In genomic region chr18:9476949-9477348, GRCh38 we compare ENCODE assay signal across 7 cellular contexts. TPM values are rescaled to one million over a fixed set of nuclear protein-coding genes. Genes with fewer than 3 reads are reported as not detected.
DNase-seq lines count a peak whose midpoint lies in the region; ATAC-seq and TF ChIP-seq lines count a peak whose summit lies in the region.
"Not testable (repeated sequence)": the region's sequence is repeated elsewhere in the genome, so short reads cannot be mapped to it uniquely, and the experiment has no call there.

No MANE protein-coding gene starts in this region.

- not testable (repeated sequence) for H3K9me3 ChIP-seq in Caco-2; mesenchymal stem cell (ENCODE audit: control insufficient read depth, low read length); psoas muscle

- H3K9me3 Mint-ChIP-seq in Caco-2 (ENCODE audit: unreplicated experiment); T-helper 2 cell treated with Interferon-gamma antibody and Interleukin-4, amounts not matched to agents 5 μg/mL and 100 μg/mL, for 36 hours; activated naive CD8-positive, alpha-beta T cell treated with anti-CD3 and anti-CD28 coated beads for 36 hours: not testable (repeated sequence)

- H3K27ac ChIP-seq in KMS-11: peak overlapping the region; percentile 59; the same call in 1 of the 2 replicates
- H3K27ac ChIP-seq in epithelial cell of prostate: peak overlapping the region; percentile 95
- not testable (repeated sequence) for H3K27ac ChIP-seq in mesenchymal stem cell (ENCODE audit: low read length, poor library complexity, severe bottlenecking)
- peak overlapping the region; percentile 87 for H3K27ac ChIP-seq in psoas muscle

- H3K9ac ChIP-seq in KMS-11 (peak overlapping the region; percentile 64; the same call in 1 of the 2 replicates), mesenchymal stem cell (ENCODE audit: low read length) (peak overlapping the region; percentile 96)

- not testable (repeated sequence) for H4K91ac ChIP-seq in mesenchymal stem cell (ENCODE audit: low read length)

- not testable (repeated sequence) for H3K27me3 Mint-ChIP-seq in Caco-2 (ENCODE audit: insufficient read depth, unreplicated experiment); activated naive CD8-positive, alpha-beta T cell treated with anti-CD3 and anti-CD28 coated beads for 36 hours
- peaks cover 14% of the 10 kb centered on the region for H3K27me3 Mint-ChIP-seq in T-helper 2 cell treated with Interferon-gamma antibody and Interleukin-4, amounts not matched to agents 5 μg/mL and 100 μg/mL, for 36 hours (ENCODE audit: low read depth)

- TSS peak; percentile 37 for BruUV-seq in Caco-2 (replicated peaks; lab: Mats Ljungman, UMichigan)

- intact Hi-C loops in Caco-2 (cut with micrococcal nuclease; ENCODE audit: unreplicated experiment): not testable (repeated sequence)
- intact Hi-C loops in psoas muscle (cut with DNase I): loop anchor here in 1 of 2 donors (5.0 kb wide), 2 partner anchors 35 to 140 kb away; no protein-coding TSS in a partner anchor

- H2BK15ac ChIP-seq in mesenchymal stem cell (ENCODE audit: low read depth, poor library complexity, severe bottlenecking): not testable (repeated sequence)

- H3K4me1 ChIP-seq in Caco-2: peaks cover 25% of the 10 kb centered on the region
- H3K4me1 ChIP-seq in KMS-11 (ENCODE audit: low read depth, poor library complexity, severe bottlenecking): peaks cover 12% of the 10 kb centered on the region
- peaks cover 11% of the 10 kb centered on the region for H3K4me1 ChIP-seq in mesenchymal stem cell (ENCODE audit: control insufficient read depth, insufficient read depth, low read depth, low read length)
- H3K4me1 ChIP-seq in psoas muscle: not testable (repeated sequence)

- H3K27me3 ChIP-seq in Caco-2 (replicated peaks; ENCODE audit: control insufficient read depth, insufficient read depth, low read length); KMS-11 (ENCODE audit: insufficient read depth, low read depth); mesenchymal stem cell (ENCODE audit: control insufficient read depth in 1 of 2, insufficient read depth in 1 of 2, low read length in 2 of 2); psoas muscle (ENCODE audit: insufficient read depth in 3 of 3, low read length in 2 of 3): not testable (repeated sequence)

- POLR2A ChIA-PET in Caco-2 (lab: Charles Lee): not testable (repeated sequence)

- H3K27ac Mint-ChIP-seq in Caco-2 (ENCODE audit: unreplicated experiment): peak overlapping the region; percentile 86
- H3K27ac Mint-ChIP-seq in T-helper 2 cell treated with Interferon-gamma antibody and Interleukin-4, amounts not matched to agents 5 μg/mL and 100 μg/mL, for 36 hours: peak overlapping the region; percentile 89
- not testable (repeated sequence) for H3K27ac Mint-ChIP-seq in activated naive CD8-positive, alpha-beta T cell treated with anti-CD3 and anti-CD28 coated beads for 36 hours

- H3K23ac ChIP-seq in mesenchymal stem cell (ENCODE audit: low read length in 2 of 2): not testable (repeated sequence)

- not testable (repeated sequence) for TF ChIP-seq CTCF in Caco-2 (IDR thresholded peaks at IDR 0.05; ENCODE audit: insufficient read depth in 1 of 2, low read depth in 1 of 2, low read length in 1 of 2, severe bottlenecking in 1 of 2, unreplicated experiment in 1 of 2); KMS-11 (conservative IDR thresholded peaks at IDR 0.05; ENCODE audit: low read depth, low read length); psoas muscle (IDR thresholded peaks at IDR 0.05)

- peak overlapping the region; percentile 75 for H3K4me3 Mint-ChIP-seq in Caco-2 (ENCODE audit: unreplicated experiment)
- H3K4me3 Mint-ChIP-seq in T-helper 2 cell treated with Interferon-gamma antibody and Interleukin-4, amounts not matched to agents 5 μg/mL and 100 μg/mL, for 36 hours: peak overlapping the region; percentile 86
- peak overlapping the region; percentile 89 for H3K4me3 Mint-ChIP-seq in activated naive CD8-positive, alpha-beta T cell treated with anti-CD3 and anti-CD28 coated beads for 36 hours

- H3K4me1 Mint-ChIP-seq in Caco-2 (ENCODE audit: low read depth, unreplicated experiment): peaks cover 44% of the 10 kb centered on the region
- peaks cover 23% of the 10 kb centered on the region for H3K4me1 Mint-ChIP-seq in T-helper 2 cell treated with Interferon-gamma antibody and Interleukin-4, amounts not matched to agents 5 μg/mL and 100 μg/mL, for 36 hours (ENCODE audit: low read depth)
- peaks cover 15% of the 10 kb centered on the region for H3K4me1 Mint-ChIP-seq in activated naive CD8-positive, alpha-beta T cell treated with anti-CD3 and anti-CD28 coated beads for 36 hours

- H3K4ac ChIP-seq in mesenchymal stem cell (ENCODE audit: low read depth in 1 of 2, low read length in 2 of 2): not testable (repeated sequence)

- H2BK12ac ChIP-seq in mesenchymal stem cell (ENCODE audit: low read length in 2 of 2): not testable (repeated sequence)

- not testable (repeated sequence) for H3K14ac ChIP-seq in mesenchymal stem cell (ENCODE audit: low read length in 2 of 2)

- H3K79me2 ChIP-seq in KMS-11 (ENCODE audit: insufficient read depth, low read depth): peaks cover 51% of the 10 kb centered on the region

- not testable (repeated sequence) for H3K18ac ChIP-seq in mesenchymal stem cell (ENCODE audit: low read depth in 1 of 2, low read length in 2 of 2)

- CTCF ChIA-PET in Caco-2 (lab: Charles Lee): not testable (repeated sequence)

- not testable (repeated sequence) for ATAC-seq in psoas muscle

- H3K36me3 Mint-ChIP-seq in Caco-2 (ENCODE audit: insufficient read depth, unreplicated experiment): peaks cover 39% of the 10 kb centered on the region
- H3K36me3 Mint-ChIP-seq in T-helper 2 cell treated with Interferon-gamma antibody and Interleukin-4, amounts not matched to agents 5 μg/mL and 100 μg/mL, for 36 hours (ENCODE audit: low read depth): peaks cover 16% of the 10 kb centered on the region
- peaks cover 31% of the 10 kb centered on the region for H3K36me3 Mint-ChIP-seq in activated naive CD8-positive, alpha-beta T cell treated with anti-CD3 and anti-CD28 coated beads for 36 hours

- H2BK120ac ChIP-seq in mesenchymal stem cell (ENCODE audit: low read depth, low read length): not testable (repeated sequence)

- peak overlapping the region; percentile 89 for H3K4me2 ChIP-seq in KMS-11
- H3K4me2 ChIP-seq in mesenchymal stem cell (ENCODE audit: low read length, poor library complexity, severe bottlenecking): not testable (repeated sequence)

- H2AK5ac ChIP-seq in mesenchymal stem cell (ENCODE audit: low read length, severe bottlenecking): not testable (repeated sequence)

- not testable (repeated sequence) for DNase-seq in Caco-2; T-helper 2 cell treated with Interferon-gamma antibody and Interleukin-4, amounts not matched to agents 5 μg/mL and 100 μg/mL, for 36 hours (ENCODE audit: low spot score); activated naive CD8-positive, alpha-beta T cell treated with anti-CD3 and anti-CD28 coated beads for 36 hours; epithelial cell of prostate (ENCODE audit: low read depth, low spot score); mesenchymal stem cell; psoas muscle

- H2AFZ ChIP-seq in KMS-11 (ENCODE audit: low read depth); mesenchymal stem cell (ENCODE audit: low read depth, low read length): not testable (repeated sequence)

- H3K4me3 ChIP-seq in Caco-2 (ENCODE audit: low read depth, low read length); KMS-11 (IDR thresholded peaks at IDR 0.05; ENCODE audit: insufficient read depth, low read depth, low read length): not testable (repeated sequence)
- peak overlapping the region in 1 of 2 experiments; percentile 94 for H3K4me3 ChIP-seq in mesenchymal stem cell (ENCODE audit: insufficient read depth in 1 of 2, low read depth in 1 of 2, low read length in 2 of 2)
- H3K4me3 ChIP-seq in psoas muscle: peak overlapping the region; percentile 87

- H3K79me1 ChIP-seq in mesenchymal stem cell (replicated peaks; ENCODE audit: low read length, poor library complexity, severe bottlenecking): peaks cover 11% of the 10 kb centered on the region

- 91% methylated on average over 8 of the region's 12 CpGs for WGBS in mesenchymal stem cell
- WGBS in psoas muscle, 3 donors: 78 to 83% (median 81%) methylated on average over 12 of the region's 12 CpGs

- not testable (repeated sequence) for H4K8ac ChIP-seq in mesenchymal stem cell (ENCODE audit: low read length)

- not testable (repeated sequence) for H4K20me1 ChIP-seq in KMS-11 (ENCODE audit: insufficient read depth)

- not testable (repeated sequence) for H2BK5ac ChIP-seq in mesenchymal stem cell (ENCODE audit: low read depth, low read length, poor library complexity, severe bottlenecking)

- H3K36me3 ChIP-seq in Caco-2 (ENCODE audit: control insufficient read depth, insufficient read depth, low read length); KMS-11 (ENCODE audit: insufficient read depth): not testable (repeated sequence)
- H3K36me3 ChIP-seq in mesenchymal stem cell (ENCODE audit: control insufficient read depth in 1 of 2, insufficient read depth in 2 of 2, low read depth in 1 of 2, low read length in 2 of 2): peaks cover 7 to 15% of the 10 kb centered on the region in 2 experiments
- peaks cover 0 to 21% of the 10 kb centered on the region in 2 donors for H3K36me3 ChIP-seq in psoas muscle (ENCODE audit: insufficient read depth in 1 of 2, low read depth in 1 of 2)

RNA-seq across cellular contexts. Expression of gene RALBP1, which starts 1.6 kb away (rescaled TPM):
- total RNA-seq in Caco-2 (2022): 64.9 and 66.3 TPM in 2 replicates
- 10 to 100 TPM; 46.9 to 47.1 TPM for total RNA-seq in activated naive CD8-positive, alpha-beta T cell treated with anti-CD3 and anti-CD28 coated beads for 36 hours
- polyA plus RNA-seq in mesenchymal stem cell (2013, experiment 1 of 2): 89.2 TPM
- polyA plus RNA-seq in mesenchymal stem cell (2013, experiment 2 of 2): 95.9 TPM
- total RNA-seq in psoas muscle: 10 to 100 TPM; 28.7 to 42.6 (median 39.6) TPM
- 10 to 100 TPM; 32.7 to 85.0 (median 32.8) TPM for polyA plus RNA-seq in psoas muscle
